Comparison of ENCODE assay signal across 9 cellular contexts in the genomic region with DNA sequence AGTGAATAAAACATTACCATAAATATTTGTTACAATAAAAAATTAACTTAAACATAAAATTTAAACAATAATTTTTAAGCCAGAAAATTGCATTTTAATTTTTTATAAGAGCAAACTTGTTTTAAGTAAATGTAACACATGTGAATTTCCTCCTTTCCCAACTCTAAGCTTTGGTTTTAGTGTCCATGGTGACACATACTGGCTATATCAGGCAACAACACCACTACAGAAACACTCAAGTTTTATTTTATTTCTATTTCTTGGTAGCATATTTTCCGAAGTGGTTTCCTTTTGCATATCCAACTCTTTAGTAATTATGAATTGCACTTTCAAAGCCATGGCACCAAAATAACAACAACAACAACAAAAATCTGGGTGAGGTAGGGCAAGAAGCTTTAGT. TPM values are rescaled to one million over a fixed set of nuclear protein-coding genes. Genes with fewer than 3 reads are reported as not detected.
DNase-seq lines count a peak whose midpoint lies in the region; ATAC-seq, FAIRE-seq and TF ChIP-seq lines count a peak whose summit lies in the region.
"Had no signal": no experiment of that assay in that cellular context is flagged by ENCODE, and none has a peak within 500 bp of the region (broad histone marks: within the 10 kb centered on the region; RNA-seq: fewer than 3 reads in every experiment).

No MANE protein-coding gene starts in this region.

- H3K9me3 ChIP-seq in iPS-20b (ENCODE audit: insufficient read depth, low read depth, low read length) (no peaks in the 10 kb centered on the region), BE2C (no peaks in the 10 kb centered on the region)

- no peak for TF ChIP-seq CTCF in WTC11 (IDR thresholded peaks at IDR 0.05)
- no peak for TF ChIP-seq CTCF in BE2C (IDR thresholded peaks at IDR 0.05; ENCODE audit: low read depth, low read length)
- no peak for TF ChIP-seq CTCF in omental fat pad (IDR thresholded peaks at IDR 0.05)

- H3K4me3 ChIP-seq in iPS-20b (ENCODE audit: low read length) (peak overlapping the region; percentile 94), BE2C (ENCODE audit: low read depth, low read length) (no peak overlapping the region)

- DNase-seq in Ammon's horn (ENCODE audit: low spot score) (peak; percentile 57), GM19239 (ENCODE audit: insufficient read length, low spot score) (no peak), WTC11 (ENCODE audit: low spot score) (no peak), BE2C (no peak), SHP77 (lab: John Stamatoyannopoulos, UW) (no peak), omental fat pad (ENCODE audit: low spot score) (no peak), NCI-H748 treated with DMSO at 0.1 percent for 48 hours (lab: John Stamatoyannopoulos, UW) (no peak)

- FAIRE-seq in GM19239 (lab: Jason Lieb, UNC): peak; percentile 48
- FAIRE-seq: GM18507 had no signal

- H3K27me3 Mint-ChIP-seq in WTC11 (ENCODE audit: low read depth): peaks cover 14% of the 10 kb centered on the region; the same call in 1 of the 2 replicates

- H3K27ac Mint-ChIP-seq in WTC11: no peak overlapping the region

- peaks cover 22% of the 10 kb centered on the region for H3K9me3 Mint-ChIP-seq in WTC11

- peaks cover 20% of the 10 kb centered on the region for H3K4me1 Mint-ChIP-seq in WTC11

- POLR2A ChIA-PET in WTC11 (lab: Charles Lee): no interaction called here

- H3K36me3 ChIP-seq in iPS-20b (ENCODE audit: insufficient read depth, low read depth, low read length) (no peaks in the 10 kb centered on the region), BE2C (no peaks in the 10 kb centered on the region)

- ATAC-seq in WTC11 (no peak), omental fat pad (ENCODE audit: low FRiP score) (no peak)

- CTCF ChIA-PET in WTC11 (lab: Charles Lee): interaction anchor here (0.9 to 3.9 kb wide), 6 partner anchors 12 to 377 kb away, joined by 3 to 23 read pairs (median 4); no protein-coding TSS in a partner anchor

- H3K27me3 ChIP-seq in iPS-20b (ENCODE audit: insufficient read depth, low read length) (peaks cover 33% of the 10 kb centered on the region), BE2C (peaks cover 36% of the 10 kb centered on the region)

- peaks cover 8% of the 10 kb centered on the region; the same call in 1 of the 2 replicates for H3K4me1 ChIP-seq in iPS-20b (ENCODE audit: insufficient read depth, low read length)
- no peaks in the 10 kb centered on the region for H3K4me1 ChIP-seq in BE2C

- no peak overlapping the region for H3K9ac ChIP-seq in iPS-20b (ENCODE audit: low read depth, low read length)

- H3K4me3 Mint-ChIP-seq in WTC11: peak overlapping the region; percentile 99

- H3K36me3 Mint-ChIP-seq in WTC11: peaks cover 23% of the 10 kb centered on the region

- H3K27ac ChIP-seq in iPS-20b (ENCODE audit: low read length): no peak overlapping the region

TF ChIP-seq in WTC11, 78 proteins besides CTCF, POLR2A, EP300 and RAD21 (continues in another document):
- no peak for TF ChIP-seq TEAD1 (CRISPR knock-in tag; IDR thresholded peaks at IDR 0.05)
- TF ChIP-seq AR (CRISPR knock-in tag; IDR thresholded peaks at IDR 0.05): no peak
- no peak for TF ChIP-seq NFYB (CRISPR knock-in tag; conservative IDR thresholded peaks at IDR 0.05; ENCODE audit: low read depth)
- TF ChIP-seq ZNF425 (CRISPR knock-in tag; conservative IDR thresholded peaks at IDR 0.05): no peak
- no peak for TF ChIP-seq ZNF317 (CRISPR knock-in tag; IDR thresholded peaks at IDR 0.05; ENCODE audit: borderline replicate concordance, low read depth)
- no peak for TF ChIP-seq ZNF416 (CRISPR knock-in tag; IDR thresholded peaks at IDR 0.05)
- TF ChIP-seq FOXJ3 (CRISPR knock-in tag; IDR thresholded peaks at IDR 0.05; ENCODE audit: borderline replicate concordance): no peak
- TF ChIP-seq, protein P1, sequence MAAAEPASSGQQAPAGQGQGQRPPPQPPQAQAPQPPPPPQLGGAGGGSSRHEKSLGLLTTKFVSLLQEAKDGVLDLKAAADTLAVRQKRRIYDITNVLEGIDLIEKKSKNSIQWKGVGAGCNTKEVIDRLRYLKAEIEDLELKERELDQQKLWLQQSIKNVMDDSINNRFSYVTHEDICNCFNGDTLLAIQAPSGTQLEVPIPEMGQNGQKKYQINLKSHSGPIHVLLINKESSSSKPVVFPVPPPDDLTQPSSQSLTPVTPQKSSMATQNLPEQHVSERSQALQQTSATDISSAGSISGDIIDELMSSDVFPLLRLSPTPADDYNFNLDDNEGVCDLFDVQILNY (CRISPR knock-in tag; IDR thresholded peaks at IDR 0.05): no peak
- TF ChIP-seq ZNF423 (CRISPR knock-in tag; IDR thresholded peaks at IDR 0.05): no peak
- TF ChIP-seq, protein P2, sequence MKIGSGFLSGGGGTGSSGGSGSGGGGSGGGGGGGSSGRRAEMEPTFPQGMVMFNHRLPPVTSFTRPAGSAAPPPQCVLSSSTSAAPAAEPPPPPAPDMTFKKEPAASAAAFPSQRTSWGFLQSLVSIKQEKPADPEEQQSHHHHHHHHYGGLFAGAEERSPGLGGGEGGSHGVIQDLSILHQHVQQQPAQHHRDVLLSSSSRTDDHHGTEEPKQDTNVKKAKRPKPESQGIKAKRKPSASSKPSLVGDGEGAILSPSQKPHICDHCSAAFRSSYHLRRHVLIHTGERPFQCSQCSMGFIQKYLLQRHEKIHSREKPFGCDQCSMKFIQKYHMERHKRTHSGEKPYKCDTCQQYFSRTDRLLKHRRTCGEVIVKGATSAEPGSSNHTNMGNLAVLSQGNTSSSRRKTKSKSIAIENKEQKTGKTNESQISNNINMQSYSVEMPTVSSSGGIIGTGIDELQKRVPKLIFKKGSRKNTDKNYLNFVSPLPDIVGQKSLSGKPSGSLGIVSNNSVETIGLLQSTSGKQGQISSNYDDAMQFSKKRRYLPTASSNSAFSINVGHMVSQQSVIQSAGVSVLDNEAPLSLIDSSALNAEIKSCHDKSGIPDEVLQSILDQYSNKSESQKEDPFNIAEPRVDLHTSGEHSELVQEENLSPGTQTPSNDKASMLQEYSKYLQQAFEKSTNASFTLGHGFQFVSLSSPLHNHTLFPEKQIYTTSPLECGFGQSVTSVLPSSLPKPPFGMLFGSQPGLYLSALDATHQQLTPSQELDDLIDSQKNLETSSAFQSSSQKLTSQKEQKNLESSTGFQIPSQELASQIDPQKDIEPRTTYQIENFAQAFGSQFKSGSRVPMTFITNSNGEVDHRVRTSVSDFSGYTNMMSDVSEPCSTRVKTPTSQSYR (CRISPR knock-in tag; IDR thresholded peaks at IDR 0.05): no peak
- TF ChIP-seq NFATC4 (CRISPR knock-in tag; IDR thresholded peaks at IDR 0.05): no peak
- TF ChIP-seq FOXK1 (CRISPR knock-in tag; IDR thresholded peaks at IDR 0.05): no peak
- no peak for TF ChIP-seq EMX1 (CRISPR knock-in tag; IDR thresholded peaks at IDR 0.05)
- no peak for TF ChIP-seq CBFB (CRISPR knock-in tag; IDR thresholded peaks at IDR 0.05; ENCODE audit: low read depth)
- no peak for TF ChIP-seq SMAD4 (CRISPR knock-in tag; IDR thresholded peaks at IDR 0.05)
- TF ChIP-seq ZNF219 (CRISPR knock-in tag; IDR thresholded peaks at IDR 0.05; ENCODE audit: borderline replicate concordance): no peak
- TF ChIP-seq CREM (CRISPR knock-in tag; IDR thresholded peaks at IDR 0.05): no peak

RNA-seq across cellular contexts. Expression of gene NELL2, which starts 2.2 kb away (rescaled TPM):
- total RNA-seq in WTC11 (2021) (37.4 to 49.9 TPM (median 45.8 TPM) in 3 replicates), omental fat pad (10 to 100 TPM in 2 of 4 donors, 1 to 10 TPM in 2; 1.1 to 22.9 (median 15.6) TPM)
- polyA plus RNA-seq in BE2C (2012; ENCODE audit: insufficient read depth, insufficient read length, low read depth): 1.0 TPM
